8 cellular contexts compared by ENCODE assay signal in genomic region chr1:150979007-150979722, GRCh38. TPM values are rescaled to one million over a fixed set of nuclear protein-coding genes. Genes with fewer than 3 reads are reported as not detected.
DNase-seq lines count a peak whose midpoint lies in the region; ATAC-seq, FAIRE-seq and TF ChIP-seq lines count a peak whose summit lies in the region.

No MANE protein-coding gene starts in this region.

- peak; percentile 98 to 100 (median 99) for TF ChIP-seq CTCF in Peyer's patch (IDR thresholded peaks at IDR 0.05)
- peak; percentile 100 for TF ChIP-seq CTCF in nephron (IDR thresholded peaks at IDR 0.05; ENCODE audit: unreplicated experiment in 3 of 3)

- H3K27ac ChIP-seq in Peyer's patch = peak overlapping the region in 3 of 4 donors; percentile 25 to 57 (median 50)

- peak; percentile 42 for ATAC-seq in GM18861 (IDR thresholded peaks at IDR 0.05; ENCODE audit: unreplicated experiment)
- peak; percentile 73 for ATAC-seq in stimulated activated naive B cell treated with anti-CD40 and anti-IgM and Interleukin-4, amounts not matched to agents 10 μg/mL and 1 μg/mL and 100 μg/mL, for 72 hours (replicated peaks)

- H3K9me3 Mint-ChIP-seq in activated T-cell treated with anti-CD3 and anti-CD28 coated beads, Interleukin-2, amount 50 U/mL, for 24 hours = no peaks in the 10 kb centered on the region
- no peaks in the 10 kb centered on the region for H3K9me3 Mint-ChIP-seq in nephron
- no peaks in the 10 kb centered on the region for H3K9me3 Mint-ChIP-seq in stimulated activated naive B cell treated with anti-CD40 and anti-IgM and Interleukin-4, amounts not matched to agents 10 μg/mL and 1 μg/mL and 100 μg/mL, for 72 hours

- DNase-seq in KBM-7 (peak; percentile 93), Peyer's patch (peak; percentile 81 to 96 (median 92)), fibroblast of gingiva (ENCODE audit: low read depth) (peak; percentile 81)
- DNase-seq in activated T-cell treated with anti-CD3 and anti-CD28 coated beads, Interleukin-2, amount 50 U/mL, for 24 hours = peak; percentile 88
- DNase-seq in stimulated activated naive B cell treated with anti-CD40 and anti-IgM and Interleukin-4, amounts not matched to agents 10 μg/mL and 1 μg/mL and 100 μg/mL, for 72 hours = peak; percentile 79

- H3K27me3 Mint-ChIP-seq in activated T-cell treated with anti-CD3 and anti-CD28 coated beads, Interleukin-2, amount 50 U/mL, for 24 hours = no peaks in the 10 kb centered on the region
- H3K27me3 Mint-ChIP-seq in nephron (ENCODE audit: low read depth) = peaks cover 12% of the 10 kb centered on the region
- H3K27me3 Mint-ChIP-seq in stimulated activated naive B cell treated with anti-CD40 and anti-IgM and Interleukin-4, amounts not matched to agents 10 μg/mL and 1 μg/mL and 100 μg/mL, for 72 hours = no peaks in the 10 kb centered on the region

- peaks cover 42% of the 10 kb centered on the region for H3K4me1 Mint-ChIP-seq in activated T-cell treated with anti-CD3 and anti-CD28 coated beads, Interleukin-2, amount 50 U/mL, for 24 hours (ENCODE audit: low read depth)
- peaks cover 25% of the 10 kb centered on the region for H3K4me1 Mint-ChIP-seq in nephron
- H3K4me1 Mint-ChIP-seq in stimulated activated naive B cell treated with anti-CD40 and anti-IgM and Interleukin-4, amounts not matched to agents 10 μg/mL and 1 μg/mL and 100 μg/mL, for 72 hours = peaks cover 21 to 34% of the 10 kb centered on the region in 2 donors

- H3K36me3 ChIP-seq in Peyer's patch = no peaks in the 10 kb centered on the region

- peak in 1 of 2 donors; percentile 21 for TF ChIP-seq POLR2A in Peyer's patch (IDR thresholded peaks at IDR 0.05)

- peak overlapping the region; percentile 7 for H3K27ac Mint-ChIP-seq in activated T-cell treated with anti-CD3 and anti-CD28 coated beads, Interleukin-2, amount 50 U/mL, for 24 hours
- peak overlapping the region in 2 of 3 experiments; percentile 43 to 62 for H3K27ac Mint-ChIP-seq in nephron
- H3K27ac Mint-ChIP-seq in stimulated activated naive B cell treated with anti-CD40 and anti-IgM and Interleukin-4, amounts not matched to agents 10 μg/mL and 1 μg/mL and 100 μg/mL, for 72 hours = peak overlapping the region; percentile 62

- H3K9me3 ChIP-seq in Peyer's patch = no peaks in the 10 kb centered on the region

- H3K36me3 Mint-ChIP-seq in activated T-cell treated with anti-CD3 and anti-CD28 coated beads, Interleukin-2, amount 50 U/mL, for 24 hours (ENCODE audit: low read depth) = no peaks in the 10 kb centered on the region
- no peaks in the 10 kb centered on the region for H3K36me3 Mint-ChIP-seq in nephron (ENCODE audit: low read depth)
- H3K36me3 Mint-ChIP-seq in stimulated activated naive B cell treated with anti-CD40 and anti-IgM and Interleukin-4, amounts not matched to agents 10 μg/mL and 1 μg/mL and 100 μg/mL, for 72 hours = no peaks in the 10 kb centered on the region

- peak overlapping the region; percentile 15 to 26 (median 26) for H3K4me3 ChIP-seq in Peyer's patch

- peaks cover 4 to 37% (median 8%) of the 10 kb centered on the region in 4 donors for H3K4me1 ChIP-seq in Peyer's patch

- FAIRE-seq in A204.1 (lab: Jason Lieb, UNC) = peak; percentile 87

- in situ Hi-C loops in KBM-7 (cut with MboI; ENCODE audit: low pct_unique_long_range_greater_than_20kb, low sequenced_read_pairs) = no loop called here

- peak overlapping the region; percentile 51 for H3K4me3 Mint-ChIP-seq in activated T-cell treated with anti-CD3 and anti-CD28 coated beads, Interleukin-2, amount 50 U/mL, for 24 hours
- H3K4me3 Mint-ChIP-seq in nephron = peak overlapping the region; percentile 29 to 56 (median 52)
- peak overlapping the region; percentile 59 to 80 for H3K4me3 Mint-ChIP-seq in stimulated activated naive B cell treated with anti-CD40 and anti-IgM and Interleukin-4, amounts not matched to agents 10 μg/mL and 1 μg/mL and 100 μg/mL, for 72 hours

- no peaks in the 10 kb centered on the region for H3K27me3 ChIP-seq in Peyer's patch

RNA-seq across cellular contexts. Expression of gene ANXA9, which starts 2.9 kb away (rescaled TPM):
- total RNA-seq in Peyer's patch = 1 to 10 TPM in 1 of 4 donors, under 1 TPM in 1, not detected in 2; 0.67 to 1.7 TPM

RNA-seq across cellular contexts. Expression of gene CERS2, which starts 4.5 kb away (rescaled TPM):
- total RNA-seq in Peyer's patch = 100 to 1,000 TPM in 3 of 4 donors, 10 to 100 TPM in 1; 48.7 to 212 (median 156) TPM

RNA-seq across cellular contexts. Expression of gene MINDY1, which starts 27.5 kb away (rescaled TPM):
- total RNA-seq in Peyer's patch = 10 to 100 TPM; 37.1 to 76.4 (median 57.4) TPM

RNA-seq across cellular contexts. Expression of gene PRUNE1, which starts 29.1 kb away (rescaled TPM):
- total RNA-seq in Peyer's patch = 10 to 100 TPM; 21.7 to 28.1 (median 25.1) TPM

RNA-seq across cellular contexts. Expression of gene SETDB1, which starts 53.0 kb away (rescaled TPM):
- 100 to 1,000 TPM in 1 of 4 donors, 10 to 100 TPM in 3; 28.2 to 106 (median 61.5) TPM for total RNA-seq in Peyer's patch

Comparison
In these comparisons a context has a peak if more than half of its experiments do, and no peak if none do; other contexts are left out.
1. Peak in every context shown above with its lines: DNase-seq, ATAC-seq, H3K4me3 ChIP-seq and H3K27ac ChIP-seq.
2. H3K27ac Mint-ChIP-seq: peak in every context shown above with its lines; median percentile 62 in stimulated activated naive B cell treated with anti-CD40 and anti-IgM and Interleukin-4, amounts not matched to agents 10 μg/mL and 1 μg/mL and 100 μg/mL, for 72 hours; 52 in nephron; 7 in activated T-cell treated with anti-CD3 and anti-CD28 coated beads, Interleukin-2, amount 50 U/mL, for 24 hours.